ENCODE assay signal across 8 cellular contexts in the genomic region with DNA sequence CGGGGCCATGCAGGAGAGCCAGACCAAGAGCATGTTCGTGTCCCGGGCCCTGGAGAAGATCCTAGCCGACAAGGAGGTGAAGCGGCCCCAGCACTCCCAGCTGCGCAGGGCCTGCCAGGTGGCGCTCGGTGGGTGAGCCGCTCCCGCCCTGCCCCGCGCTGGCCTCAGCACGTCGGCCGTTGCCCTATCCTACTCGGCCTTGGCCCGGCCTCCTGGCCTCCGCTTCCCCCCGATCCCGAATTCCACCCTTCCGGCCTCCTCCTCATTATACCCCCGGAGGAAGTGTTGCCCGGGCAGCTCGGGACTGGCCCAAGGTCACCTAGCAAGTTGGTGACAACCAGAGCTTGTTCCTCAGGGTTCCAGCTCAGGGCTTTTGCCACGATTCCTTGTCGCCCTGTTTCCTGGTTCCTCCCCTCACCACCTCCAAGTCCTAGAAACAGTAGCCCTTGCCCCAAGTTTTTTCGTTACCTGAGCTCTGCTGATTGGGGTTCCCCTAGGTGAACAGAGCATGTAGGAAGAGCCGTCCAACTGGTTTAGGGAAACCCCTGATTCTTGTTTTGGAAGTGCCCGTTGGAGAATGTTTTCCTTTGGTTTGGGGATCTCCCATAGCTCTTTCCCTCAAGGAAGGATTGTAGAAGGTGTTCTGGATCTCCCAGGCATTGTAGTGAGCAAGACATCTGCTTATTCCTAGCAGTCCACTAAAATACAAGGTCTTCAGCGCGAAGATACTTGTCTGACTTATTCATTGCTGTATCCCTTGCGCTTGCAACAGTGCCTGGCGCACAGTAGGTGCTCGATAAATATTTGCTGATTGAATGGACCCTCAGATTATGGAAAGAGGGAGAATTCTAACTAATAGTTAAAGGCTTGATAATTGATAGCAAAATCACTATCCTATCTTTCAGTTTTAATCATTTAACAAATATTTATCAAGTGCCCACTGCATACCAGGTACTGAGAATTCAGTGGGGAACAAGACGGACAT. TPM values are rescaled to one million over a fixed set of nuclear protein-coding genes. Genes with fewer than 3 reads are reported as not detected.
A peak's percentile ranks its signal among the peaks of the same experiment; 100 is the strongest.
DNase-seq lines count a peak whose midpoint lies in the region; ATAC-seq and TF ChIP-seq lines count a peak whose summit lies in the region.

No MANE protein-coding gene starts in this region.

- H3K9ac ChIP-seq in MM.1S (ENCODE audit: low read length) = peak overlapping the region; percentile 86

- intact Hi-C loops in right cardiac atrium (cut with DNase I) = no loop called here
- intact Hi-C loops in sciatic nerve (cut with DNase I) = no loop called here

- peaks cover 12% of the 10 kb centered on the region for H4K20me1 ChIP-seq in MM.1S (ENCODE audit: insufficient read depth, low read length)

- no peaks in the 10 kb centered on the region for H3K9me2 ChIP-seq in MM.1S (replicated peaks; ENCODE audit: insufficient read depth, low read length)

- TF ChIP-seq CTCF in MM.1S (IDR thresholded peaks at IDR 0.05; ENCODE audit: low read length) = no peak

- H3K9me3 ChIP-seq in MM.1S (replicated peaks; ENCODE audit: insufficient read depth, low read length) (no peaks in the 10 kb centered on the region), right cardiac atrium (ENCODE audit: control insufficient read depth, low read length) (no peaks in the 10 kb centered on the region)

- peaks cover 32% of the 10 kb centered on the region for H3K4me1 ChIP-seq in MM.1S (ENCODE audit: low read length)
- peaks cover 2% of the 10 kb centered on the region for H3K4me1 ChIP-seq in right cardiac atrium (ENCODE audit: control insufficient read depth, insufficient read depth, low read length)

- no peaks in the 10 kb centered on the region for H3K36me3 ChIP-seq in MM.1S (replicated peaks; ENCODE audit: insufficient read depth, low read length)

- peaks cover 37% of the 10 kb centered on the region for H3F3A ChIP-seq in MM.1S (ENCODE audit: insufficient read depth, low read length)

- WGBS in adipose tissue, 3 donors = 4 to 11% (median 11%) methylated on average over 35 of the region's 35 CpGs
- 10% methylated on average over 35 of the region's 35 CpGs for WGBS in right cardiac atrium

- ATAC-seq in HG02588 (IDR thresholded peaks at IDR 0.05; ENCODE audit: unreplicated experiment) = peak; percentile 48
- ATAC-seq in right cardiac atrium = peak; percentile 67 to 73
- peak; percentile 27 for ATAC-seq in sciatic nerve

- peaks cover 57% of the 10 kb centered on the region for H3K79me2 ChIP-seq in MM.1S (ENCODE audit: low read length)

- H2AFZ ChIP-seq in MM.1S (ENCODE audit: low read length) = peak overlapping the region; percentile 42; the same call in 1 of the 2 replicates

- H3K4me2 ChIP-seq in MM.1S (ENCODE audit: low read depth, low read length) = peak overlapping the region; percentile 79

- H3K27me3 ChIP-seq in MM.1S (replicated peaks; ENCODE audit: insufficient read depth, low read length) (no peaks in the 10 kb centered on the region), right cardiac atrium (ENCODE audit: control insufficient read depth, insufficient read depth) (no peaks in the 10 kb centered on the region)

- H3K4me3 ChIP-seq in MM.1S (ENCODE audit: low read length) (peak overlapping the region; percentile 80), right cardiac atrium (ENCODE audit: low read length) (peak overlapping the region; percentile 64)

- H3K27ac ChIP-seq in MM.1S (ENCODE audit: low read length) (peak overlapping the region; percentile 83), adipose tissue (ENCODE audit: low read depth, low read length) (peak overlapping the region; percentile 46), right cardiac atrium (ENCODE audit: low read length) (peak overlapping the region; percentile 81)

- peak; percentile 92 for DNase-seq in SIG-M5 treated with dmso at 0.1 percent for 504 hours (lab: John Stamatoyannopoulos, UW; ENCODE audit: unreplicated experiment)
- no peak for DNase-seq in SIG-M5 (lab: John Stamatoyannopoulos, UW)
- peak; percentile 41 for DNase-seq in MM.1S
- peak; percentile 61 to 82 (median 82) for DNase-seq in right cardiac atrium
- peak; percentile 64 for DNase-seq in sciatic nerve (ENCODE audit: low spot score)
- DNase-seq in ecto neural progenitor cell (ENCODE audit: low spot score) = no peak

RNA-seq across cellular contexts. Expression of a gene that starts 0.7 kb away (rescaled TPM):
- polyA plus RNA-seq in adipose tissue (10 to 100 TPM in 1 of 3 donors, 1 to 10 TPM in 2; 8.1 to 10.0 (median 9.6) TPM), right cardiac atrium (10.8 TPM)
- total RNA-seq in right cardiac atrium (10 to 100 TPM; 37.3 to 44.1 (median 38.5) TPM), sciatic nerve (26.5 TPM)

Comparison
In these comparisons a context has a peak if more than half of its experiments do, and no peak if none do; other contexts are left out.
1. DNase-seq: peak in SIG-M5 treated with dmso at 0.1 percent for 504 hours (single experiment), MM.1S (single experiment), right cardiac atrium (3 of 3) and sciatic nerve (single experiment); none in SIG-M5 (single experiment) and ecto neural progenitor cell (single experiment).
2. Peak in every context shown above with its lines, with median percentiles within 50 percentile points of each other: ATAC-seq and H3K27ac ChIP-seq.